ENCODE assay signal across 16 cellular contexts in the genomic region with DNA sequence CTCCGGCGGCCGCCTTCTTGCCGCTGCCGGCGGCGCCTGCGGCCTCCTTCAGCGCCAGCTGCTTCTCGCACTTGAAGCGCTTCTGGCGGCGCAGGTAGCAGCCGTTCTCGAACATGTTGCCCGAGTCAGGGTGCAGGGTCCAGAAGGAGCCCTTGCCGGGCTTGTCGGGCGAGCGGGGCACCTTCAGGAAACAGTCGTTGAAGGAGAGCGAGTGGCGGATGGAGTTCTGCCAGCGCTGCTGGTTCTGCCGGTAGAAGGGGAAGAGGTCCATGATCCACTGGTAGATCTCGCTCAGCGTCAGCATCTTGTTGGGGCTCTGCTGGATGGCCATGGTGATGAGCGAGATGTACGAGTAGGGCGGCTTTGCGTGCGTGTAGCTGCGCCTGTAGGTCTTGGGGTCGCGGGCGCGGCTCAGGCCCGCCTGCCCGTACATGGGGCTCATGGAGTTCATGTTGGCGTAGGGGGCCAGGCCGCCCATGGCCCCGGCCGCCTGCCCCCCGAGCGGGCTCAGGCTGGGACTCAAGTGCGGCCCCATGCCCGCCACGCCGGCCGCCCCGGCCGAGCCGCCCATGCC. TPM values are rescaled to one million over a fixed set of nuclear protein-coding genes. Genes with fewer than 3 reads are reported as not detected.
DNase-seq lines count a peak whose midpoint lies in the region; FAIRE-seq and TF ChIP-seq lines count a peak whose summit lies in the region.
"Had no signal": no experiment of that assay in that cellular context is flagged by ENCODE, and none has a peak within 500 bp of the region (broad histone marks: within the 10 kb centered on the region; RNA-seq: fewer than 3 reads in every experiment).

No MANE protein-coding gene starts in this region.

- no peaks in the 10 kb centered on the region for H3K36me3 ChIP-seq in H7 (replicated peaks; ENCODE audit: control insufficient read depth, insufficient read depth, low read length)
- no peaks in the 10 kb centered on the region for H3K36me3 ChIP-seq in iPS-15b (ENCODE audit: control insufficient read depth, insufficient read depth, low read length)

- DNase-seq in H7, result peak; percentile 63
- peak; percentile 77 for DNase-seq in NCI-H69 (lab: John Stamatoyannopoulos, UW)
- DNase-seq in progenitor cell of endocrine pancreas (ENCODE audit: low spot score, unreplicated experiment), result no peak
- no peak for DNase-seq in urothelium cell line (ENCODE audit: low spot score)
- DNase-seq in stimulated activated CD4-positive, alpha-beta T cell treated with anti-CD3 and anti-CD28 coated beads, Interleukin-1b, Interleukin-23, amount 100 ng/mL, for 48 hours, result no peak
- DNase-seq in GM19239 (ENCODE audit: insufficient read length, low spot score), result no peak
- DNase-seq: activated CD4-positive, alpha-beta memory T cell treated with anti-CD3 and anti-CD28 coated beads, Interleukin-2, amount 10 ng/mL, durations not matched to agents 7 days and 5 days; CD8-positive, alpha-beta T cell; GDM1; NCI-H226; T1000 had no signal

- H3K4me3 Mint-ChIP-seq in progenitor cell of endocrine pancreas (ENCODE audit: low read depth), result peak overlapping the region; percentile 99
- H3K4me3 Mint-ChIP-seq: activated CD4-positive, alpha-beta memory T cell treated with anti-CD3 and anti-CD28 coated beads, Interleukin-2, amount 10 ng/mL, durations not matched to agents 7 days and 5 days; activated naive CD4-positive, alpha-beta T cell treated with anti-CD3 and anti-CD28 coated beads, Interleukin-2, amount 50 U/mL, for 24 hours; CD8-positive, alpha-beta T cell had no signal

- peaks cover 33% of the 10 kb centered on the region for H3K36me3 Mint-ChIP-seq in progenitor cell of endocrine pancreas (ENCODE audit: insufficient read depth)
- H3K36me3 Mint-ChIP-seq: CD8-positive, alpha-beta T cell had no signal

- no peak for TF ChIP-seq CTCF in progenitor cell of endocrine pancreas (IDR thresholded peaks at IDR 0.05; ENCODE audit: unreplicated experiment)

- H3K9me3 ChIP-seq in iPS-15b (ENCODE audit: control insufficient read depth, insufficient read depth, low read length), result no peaks in the 10 kb centered on the region

- H3K27me3 ChIP-seq in H7 (ENCODE audit: control insufficient read depth, insufficient read depth, low read length) (peaks cover 94% of the 10 kb centered on the region), iPS-15b (ENCODE audit: control insufficient read depth, insufficient read depth, low read length) (peaks cover 90% of the 10 kb centered on the region)

- peaks cover 19% of the 10 kb centered on the region for H3K4me1 ChIP-seq in iPS-15b (ENCODE audit: control insufficient read depth, insufficient read depth, low read length)

- peak overlapping the region; percentile 47; the same call in 1 of the 2 replicates for H3K4me3 ChIP-seq in H7 (ENCODE audit: insufficient read depth, low read depth, low read length)
- peak overlapping the region; percentile 46 for H3K4me3 ChIP-seq in iPS-15b (ENCODE audit: low read depth, low read length)

- peak overlapping the region; percentile 96 for H3K27ac Mint-ChIP-seq in progenitor cell of endocrine pancreas
- H3K27ac Mint-ChIP-seq: activated naive CD4-positive, alpha-beta T cell treated with anti-CD3 and anti-CD28 coated beads, Interleukin-2, amount 50 U/mL, for 24 hours; CD8-positive, alpha-beta T cell had no signal

- no peaks in the 10 kb centered on the region for H3K9me3 Mint-ChIP-seq in progenitor cell of endocrine pancreas (ENCODE audit: low read depth)
- H3K9me3 Mint-ChIP-seq: activated CD4-positive, alpha-beta memory T cell treated with anti-CD3 and anti-CD28 coated beads, Interleukin-2, amount 10 ng/mL, durations not matched to agents 7 days and 5 days; activated naive CD4-positive, alpha-beta T cell treated with anti-CD3 and anti-CD28 coated beads, Interleukin-2, amount 50 U/mL, for 24 hours; CD8-positive, alpha-beta T cell had no signal

- peaks cover 2% of the 10 kb centered on the region for H3K27me3 Mint-ChIP-seq in progenitor cell of endocrine pancreas

- H3K9ac ChIP-seq in iPS-15b (ENCODE audit: low read depth, low read length), result no peak overlapping the region

- FAIRE-seq in urothelium cell line (lab: Jason Lieb, UNC) (no peak), GM19239 (lab: Jason Lieb, UNC) (no peak)

- peaks cover 40% of the 10 kb centered on the region for H3K4me1 Mint-ChIP-seq in progenitor cell of endocrine pancreas (ENCODE audit: low read depth)
- H3K4me1 Mint-ChIP-seq: activated CD4-positive, alpha-beta memory T cell treated with anti-CD3 and anti-CD28 coated beads, Interleukin-2, amount 10 ng/mL, durations not matched to agents 7 days and 5 days; activated naive CD4-positive, alpha-beta T cell treated with anti-CD3 and anti-CD28 coated beads, Interleukin-2, amount 50 U/mL, for 24 hours had no signal

RNA-seq across cellular contexts. Expression of a gene that starts 1.9 kb away (rescaled TPM):
- 6.4 and 19.3 TPM in 2 replicates for total RNA-seq in H7 (2014; rRNA removed; shearing (Covaris generic))
- total RNA-seq in progenitor cell of endocrine pancreas, result 124 and 141 TPM in 2 replicates
- total RNA-seq: activated CD4-positive, alpha-beta memory T cell treated with anti-CD3 and anti-CD28 coated beads, Interleukin-2, amount 10 ng/mL, durations not matched to agents 7 days and 5 days; CD8-positive, alpha-beta T cell; M059J; Right ventricle myocardium inferior; temporal lobe had no signal

Comparison
In these comparisons a context has a peak if more than half of its experiments do, and no peak if none do; other contexts are left out.
1. DNase-seq: peak in H7 (single experiment) and NCI-H69 (single experiment); none in progenitor cell of endocrine pancreas (single experiment), urothelium cell line (single experiment), stimulated activated CD4-positive, alpha-beta T cell treated with anti-CD3 and anti-CD28 coated beads, Interleukin-1b, Interleukin-23, amount 100 ng/mL, for 48 hours (single experiment) and GM19239 (single experiment).